1 cellular context compared by ENCODE assay signal in the genomic region with DNA sequence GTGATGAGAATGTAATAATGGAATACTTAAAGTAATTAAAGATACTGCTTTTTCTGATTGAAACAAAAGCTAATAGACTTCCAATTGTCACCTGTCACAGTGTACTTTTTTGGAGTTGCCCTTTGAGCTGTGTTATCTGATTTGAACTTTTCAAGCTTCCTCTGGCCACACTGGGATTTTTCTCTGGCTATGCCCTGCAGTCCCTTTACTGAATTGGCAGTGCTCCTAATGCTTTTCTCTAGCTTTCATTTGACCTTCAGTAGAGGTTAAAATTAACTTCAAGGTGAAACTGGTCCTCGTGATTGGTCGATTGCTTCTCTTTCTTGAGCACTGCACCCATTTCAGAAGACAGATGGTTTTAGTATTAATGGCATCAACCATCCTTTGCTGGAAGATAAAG.
A peak's percentile ranks its signal among the peaks of the same experiment; 100 is the strongest.
TF ChIP-seq lines count a peak whose summit lies in the region.

No MANE protein-coding gene starts in this region.

TF ChIP-seq in HepG2, 621 proteins besides CTCF, POLR2A, EP300 and RAD21 (continued from another document):
- 0 out of 2 replicates have a peak, but pooled peaks have one; percentile 11 for TF ChIP-seq NR2F6 (IDR thresholded peaks at IDR 0.05)
- TF ChIP-seq NR2F6 (CRISPR knock-in tag; IDR thresholded peaks at IDR 0.05) = no peak
- peak; percentile 57; the same call in 1 of the 2 replicates for TF ChIP-seq ESRRA (CRISPR knock-in tag; IDR thresholded peaks at IDR 0.05; ENCODE audit: low read depth)
- peak; percentile 17; the same call in 1 of the 2 replicates for TF ChIP-seq SOX5 (CRISPR knock-in tag; IDR thresholded peaks at IDR 0.05; ENCODE audit: borderline replicate concordance)
- no peak for TF ChIP-seq NFATC3 (CRISPR knock-in tag; IDR thresholded peaks at IDR 0.05)
